Comparison of ENCODE assay signal across 17 cellular contexts in genomic region chr4:152103181-152103901, GRCh38.
A peak's percentile ranks its signal among the peaks of the same experiment; 100 is the strongest.
DNase-seq lines count a peak whose midpoint lies in the region; ATAC-seq, FAIRE-seq and TF ChIP-seq lines count a peak whose summit lies in the region.
"Had no signal": no experiment of that assay in that cellular context is flagged by ENCODE, and none has a peak within 500 bp of the region (broad histone marks: within the 10 kb centered on the region; RNA-seq: fewer than 3 reads in every experiment).

No MANE protein-coding gene starts in this region.

- CTCF ChIA-PET in activated CD4-positive, alpha-beta T cell treated with anti-CD3 and anti-CD28 coated beads for 36 hours (lab: Charles Lee): interaction anchor here (0.7 to 1.3 kb wide), 3 partner anchors 48 to 301 kb away, joined by 3 read pairs; no protein-coding TSS in a partner anchor
- CTCF ChIA-PET in IMR-90 (lab: Yijun Ruan, JAX) (interaction anchor here (0.8 kb wide), 1 partner anchor 344 kb away, joined by 3 read pairs; no protein-coding TSS in a partner anchor), K562 (lab: Yijun Ruan, JAX; ENCODE audit: low intra/inter-chr PET ratio) (no interaction called here)

- no peak overlapping the region; the same call in 1 of the 2 replicates for H2BK120ac ChIP-seq in IMR-90 (ENCODE audit: low read depth, low read length)

- H4K20me1 ChIP-seq in IMR-90 (ENCODE audit: insufficient read depth, low read length) (no peaks in the 10 kb centered on the region), K562 (replicated peaks; ENCODE audit: control insufficient read depth, insufficient read depth, low read length) (no peaks in the 10 kb centered on the region; the same call in 1 of the 2 replicates)

- WGBS in IMR-90 (ENCODE audit: extremely low coverage in 2 of 2, insufficient read length in 1 of 2), 2 experiments: 100% methylated on average over 1 of the region's 8 CpGs; no CpG with 5 or more reads in 1 of the 2 experiments
- 8% methylated on average over 7 of the region's 8 CpGs for WGBS in K562 (ENCODE audit: insufficient coverage, low coverage, missing lambda C conversion rate)

- no peaks in the 10 kb centered on the region for H3K79me1 ChIP-seq in IMR-90 (ENCODE audit: low read depth in 1 of 2, low read length in 2 of 2)

- in situ Hi-C loops in IMR-90 (cut with MboI; ENCODE audit: low sequenced_read_pairs): no loop called here
- in situ Hi-C loops in K562 (cut with MboI): no loop called here

- DNase-seq in activated CD4-positive, alpha-beta T cell treated with anti-CD3 and anti-CD28 coated beads for 36 hours: no peak
- DNase-seq in activated CD4-positive, alpha-beta T cell treated with anti-CD3 and anti-CD28 coated beads, Interleukin-2, amount 50 U/mL, for 1 hour: no peak
- no peak for DNase-seq in IMR-90
- DNase-seq in K562 (ENCODE audit: extremely low read depth in 1 of 4, low spot score in 3 of 4): no peak
- no peak for DNase-seq in NCI-H526 treated with DMSO at 0.1 percent for 48 hours (lab: John Stamatoyannopoulos, UW)
- DNase-seq in retina: no peak
- DNase-seq: ACHN, DMS 273 treated with DMSO at 0.1 percent for 48 hours, HFFc6, NCI-H2081 had no signal

- H3K27ac ChIP-seq in IMR-90 (ENCODE audit: insufficient read depth, low read length) (no peak overlapping the region), K562 (ENCODE audit: extremely low read depth, low read depth, low read length) (no peak overlapping the region)
- H3K27ac ChIP-seq: gastroesophageal sphincter, SK-N-MC had no signal

- H3K4ac ChIP-seq in IMR-90 (ENCODE audit: low read depth, low read length): no peak overlapping the region

- H2AFZ ChIP-seq in IMR-90 (replicated peaks; ENCODE audit: low read length, poor library complexity): no peak overlapping the region
- H2AFZ ChIP-seq in K562 (ENCODE audit: low read depth, low read length): no peak overlapping the region

- no peak overlapping the region for H3K4me3 Mint-ChIP-seq in activated CD4-positive, alpha-beta T cell treated with anti-CD3 and anti-CD28 coated beads for 36 hours
- no peak overlapping the region for H3K4me3 Mint-ChIP-seq in nephron
- H3K4me3 Mint-ChIP-seq: activated T-helper 1 cell treated with anti-CD3 and anti-CD28 coated beads, Interleukin-12 subunit alpha, Interleukin-12 subunit beta, Interleukin-2, Interleukin-4 antibody, amounts not matched to agents 30 ng/mL and 10 ng/mL and 1 ng/mL, durations not matched to agents 14 hours and 24 hours and 36 hours; HFFc6; memory B cell had no signal

- H2BK15ac ChIP-seq in IMR-90 (ENCODE audit: low read depth, low read length): 0 out of 3 replicates have a peak overlapping the region, but pooled peaks have one; percentile 22

- no peak overlapping the region for H2BK5ac ChIP-seq in IMR-90 (ENCODE audit: low read depth, low read length, poor library complexity, severe bottlenecking)

- TF ChIP-seq RAD21 in IMR-90 (IDR thresholded peaks at IDR 0.05; ENCODE audit: low read length) (no peak), K562 (CRISPR knock-in tag; conservative IDR thresholded peaks at IDR 0.05 in 1 of 2, IDR thresholded peaks at IDR 0.05 in 1 of 2) (no peak)

- dilution Hi-C loops in IMR-90 (cut with HindIII; ENCODE audit: low sequenced_read_pairs, unreplicated experiment): no loop called here

- H3K14ac ChIP-seq in IMR-90 (replicated peaks; ENCODE audit: low read depth, low read length): no peak overlapping the region

- no peaks in the 10 kb centered on the region for H3K9me3 Mint-ChIP-seq in activated CD4-positive, alpha-beta T cell treated with anti-CD3 and anti-CD28 coated beads for 36 hours (ENCODE audit: low read depth)
- H3K9me3 Mint-ChIP-seq in nephron: no peaks in the 10 kb centered on the region
- H3K9me3 Mint-ChIP-seq: HFFc6 had no signal

- H3K4me1 ChIP-seq in IMR-90 (ENCODE audit: control insufficient read depth, insufficient read depth, low read length): peaks cover 9% of the 10 kb centered on the region
- H3K4me1 ChIP-seq in K562 (replicated peaks in 1 of 2; ENCODE audit: control insufficient read depth in 2 of 2, insufficient read depth in 2 of 2, low read length in 2 of 2): peaks cover 0 to 16% of the 10 kb centered on the region in 2 experiments; a peak in 2 of 5 replicates

- no peak overlapping the region for H3K4me3 ChIP-seq in IMR-90 (ENCODE audit: insufficient read depth, low read depth, low read length)
- no peak overlapping the region for H3K4me3 ChIP-seq in K562
- H3K4me3 ChIP-seq: gastroesophageal sphincter, SK-N-MC, skin epidermis had no signal

- no peaks in the 10 kb centered on the region for H3K9me3 ChIP-seq in IMR-90 (ENCODE audit: control insufficient read depth, insufficient read depth, low read length)
- no peaks in the 10 kb centered on the region for H3K9me3 ChIP-seq in K562 (replicated peaks; ENCODE audit: control insufficient read depth, insufficient read depth, low read depth, low read length)
- H3K9me3 ChIP-seq: gastroesophageal sphincter had no signal

- H3K4me1 Mint-ChIP-seq in activated CD4-positive, alpha-beta T cell treated with anti-CD3 and anti-CD28 coated beads for 36 hours: peaks cover 92% of the 10 kb centered on the region
- peaks cover 68% of the 10 kb centered on the region for H3K4me1 Mint-ChIP-seq in nephron

- no peak overlapping the region for H4K8ac ChIP-seq in IMR-90 (ENCODE audit: low read depth in 2 of 2, low read length in 2 of 2)

- no peak for ATAC-seq in activated CD4-positive, alpha-beta T cell treated with anti-CD3 and anti-CD28 coated beads for 36 hours
- ATAC-seq in IMR-90 (ENCODE audit: low read depth): no peak
- no peak for ATAC-seq in K562
- ATAC-seq in HG03139 (IDR thresholded peaks at IDR 0.05; ENCODE audit: unreplicated experiment): no peak
- ATAC-seq: gastroesophageal sphincter had no signal

- H3K27me3 ChIP-seq in IMR-90 (ENCODE audit: control insufficient read depth, insufficient read depth, low read length) (no peaks in the 10 kb centered on the region), K562 (ENCODE audit: control insufficient read depth in 2 of 2, insufficient read depth in 2 of 2, low read length in 2 of 2) (peaks cover 2 to 40% of the 10 kb centered on the region in 2 experiments; a peak in 4 of 5 replicates)
- H3K27me3 ChIP-seq: gastroesophageal sphincter had no signal

- peak overlapping the region; percentile 52 for H3K27ac Mint-ChIP-seq in activated CD4-positive, alpha-beta T cell treated with anti-CD3 and anti-CD28 coated beads for 36 hours
- peak overlapping the region; percentile 8 to 24 (median 12) for H3K27ac Mint-ChIP-seq in nephron
- H3K27ac Mint-ChIP-seq: activated T-helper 1 cell treated with anti-CD3 and anti-CD28 coated beads, Interleukin-12 subunit alpha, Interleukin-12 subunit beta, Interleukin-2, Interleukin-4 antibody, amounts not matched to agents 30 ng/mL and 10 ng/mL and 1 ng/mL, durations not matched to agents 14 hours and 24 hours and 36 hours; memory B cell had no signal

- H3K36me3 ChIP-seq in IMR-90 (ENCODE audit: control insufficient read depth, insufficient read depth, low read length) (no peaks in the 10 kb centered on the region), K562 (ENCODE audit: control insufficient read depth, insufficient read depth, low read length) (no peaks in the 10 kb centered on the region)
- H3K36me3 ChIP-seq: gastroesophageal sphincter had no signal

- H3K27me3 Mint-ChIP-seq in activated CD4-positive, alpha-beta T cell treated with anti-CD3 and anti-CD28 coated beads for 36 hours: no peaks in the 10 kb centered on the region
- H3K27me3 Mint-ChIP-seq in nephron (ENCODE audit: low read depth): peaks cover 40% of the 10 kb centered on the region

- BruUV-seq in IMR-90 (replicated peaks; lab: Mats Ljungman, UMichigan) (no TSS peak), K562 (replicated peaks; lab: Mats Ljungman, UMichigan) (no TSS peak)

- no peak overlapping the region for H4K5ac ChIP-seq in IMR-90 (ENCODE audit: low read depth, low read length)

- FAIRE-seq in K562 (lab: Jason Lieb, UNC): no peak

- POLR2A ChIA-PET in activated CD4-positive, alpha-beta T cell treated with anti-CD3 and anti-CD28 coated beads for 36 hours (lab: Charles Lee): no interaction called here
- POLR2A ChIA-PET in IMR-90 (lab: Charles Lee; ENCODE audit: unreplicated experiment) (no interaction called here), K562 (lab: Yijun Ruan, JAX) (interaction anchor here (0.6 kb wide), 2 partner anchors 520 to 550 kb away, joined by 3 read pairs; no protein-coding TSS in a partner anchor)

- peaks cover 7% of the 10 kb centered on the region for H3K36me3 Mint-ChIP-seq in activated CD4-positive, alpha-beta T cell treated with anti-CD3 and anti-CD28 coated beads for 36 hours (ENCODE audit: low read depth)
- no peaks in the 10 kb centered on the region for H3K36me3 Mint-ChIP-seq in nephron (ENCODE audit: low read depth)
- H3K36me3 Mint-ChIP-seq: memory B cell had no signal

- H3K9ac ChIP-seq in IMR-90 (ENCODE audit: low read depth, low read length) (no peak overlapping the region), K562 (ENCODE audit: insufficient read depth in 1 of 2, low read depth in 2 of 2, low read length in 2 of 2) (no peak overlapping the region)

- H2AK9ac ChIP-seq in IMR-90 (replicated peaks; ENCODE audit: low read depth, low read length, poor library complexity): no peak overlapping the region

- H3K4me2 ChIP-seq in IMR-90 (ENCODE audit: low read depth, low read length) (no peak overlapping the region), K562 (ENCODE audit: insufficient read depth, low read length) (no peak overlapping the region)

- no peak overlapping the region; the same call in 1 of the 2 replicates for H2BK20ac ChIP-seq in IMR-90 (ENCODE audit: low read depth, low read length)

- no peak overlapping the region for H3K23ac ChIP-seq in IMR-90 (ENCODE audit: low read depth, low read length)

- intact Hi-C loops in activated CD4-positive, alpha-beta T cell treated with anti-CD3 and anti-CD28 coated beads for 36 hours (cut with DNase I, micrococcal nuclease): loop anchor here in 1 of 2 experiments (5.0 kb wide), 1 partner anchor 434 kb away; the partner anchor contains the start of gene FBXW7
- intact Hi-C loops in IMR-90 (cut with micrococcal nuclease): loop anchor here (2.0 to 10.0 kb wide), 3 partner anchors 65 to 281 kb away; no protein-coding TSS in a partner anchor
- intact Hi-C loops in K562 (cut with micrococcal nuclease): no loop called here

- TF ChIP-seq POLR2A in IMR-90 (IDR thresholded peaks at IDR 0.05; ENCODE audit: low read depth, low read length) (no peak), K562 (conservative IDR thresholded peaks at IDR 0.05) (no peak)

- H3K18ac ChIP-seq in IMR-90 (ENCODE audit: low read depth, low read length): no peak overlapping the region

- no peak overlapping the region; the same call in 1 of the 2 replicates for H2AK5ac ChIP-seq in IMR-90 (ENCODE audit: low read depth, low read length)

- TF ChIP-seq CTCF in IMR-90 (conservative IDR thresholded peaks at IDR 0.05; ENCODE audit: low read depth, low read length) (no peak), K562 (IDR thresholded peaks at IDR 0.05 in 2 of 3, conservative IDR thresholded peaks at IDR 0.05 in 1 of 3; ENCODE audit: insufficient read depth in 2 of 3, low read depth in 1 of 3, low read length in 3 of 3) (no peak), nephron (IDR thresholded peaks at IDR 0.05; ENCODE audit: unreplicated experiment in 3 of 3) (no peak)

- peaks cover 8% of the 10 kb centered on the region; the same call in 1 of the 2 replicates for H3K9me1 ChIP-seq in IMR-90 (ENCODE audit: insufficient read depth, low read length)
- no peaks in the 10 kb centered on the region for H3K9me1 ChIP-seq in K562 (ENCODE audit: control insufficient read depth, insufficient read depth, low read length)

- no peak for TF ChIP-seq EP300 in K562 (IDR thresholded peaks at IDR 0.05; ENCODE audit: low read length)

- 0 out of 2 replicates have a peak overlapping the region, but pooled peaks have one; percentile 9 for H4K91ac ChIP-seq in IMR-90 (ENCODE audit: insufficient read depth, low read depth, low read length)

- H3K79me2 ChIP-seq in K562 (ENCODE audit: control insufficient read depth, insufficient read depth, low read length): no peaks in the 10 kb centered on the region

- no peak overlapping the region for H3K56ac ChIP-seq in IMR-90 (ENCODE audit: extremely low read depth, insufficient read depth, low read length)
